Comparison of ENCODE assay signal across 23 cellular contexts in the genomic region with DNA sequence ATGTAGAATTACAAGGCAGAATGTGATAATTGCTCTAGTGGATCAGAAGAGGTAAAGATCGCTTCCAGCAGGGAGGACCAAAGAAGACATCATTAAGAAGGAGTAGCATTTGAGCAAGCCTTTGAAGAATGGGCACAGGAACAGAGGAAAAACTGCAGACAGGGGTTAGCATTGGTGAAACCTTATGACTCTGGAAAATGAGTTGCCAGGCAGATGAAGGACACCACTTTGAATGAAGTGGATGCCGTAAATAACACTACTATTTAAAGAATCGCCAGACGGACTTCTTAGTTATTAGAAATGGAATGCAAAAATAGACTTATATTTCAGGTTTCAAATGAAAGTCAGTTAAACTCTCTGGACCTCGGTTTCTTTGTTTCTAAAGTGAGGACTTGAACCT.
"Had no signal": no experiment of that assay in that cellular context is flagged by ENCODE, and none has a peak within 500 bp of the region (broad histone marks: within the 10 kb centered on the region; RNA-seq: fewer than 3 reads in every experiment).

No MANE protein-coding gene starts in this region.

- H3K4me1 ChIP-seq: breast epithelium, pancreas had no signal

- ATAC-seq: naive thymus-derived CD8-positive, alpha-beta T cell; pancreas; sciatic nerve; stimulated activated naive B cell treated with anti-CD40 and anti-IgM and Interleukin-4, amounts not matched to agents 10 μg/mL and 1 μg/mL and 100 μg/mL, for 72 hours had no signal

- H3K9me3 ChIP-seq: breast epithelium, neutrophil, pancreas, transverse colon, uterus had no signal

- H3K27ac ChIP-seq: breast epithelium, coronary artery, epithelial cell of prostate, neutrophil, pancreas, transverse colon, uterus, WERI-Rb-1 had no signal

- DNase-seq: activated CD4-positive, alpha-beta T cell treated with anti-CD3 and anti-CD28 coated beads, Interleukin-2, amount 50 U/mL, for 4 hours; activated CD4-positive, CD25-positive, alpha-beta regulatory T cell treated with anti-CD3 and anti-CD28 coated beads, Interleukin-2, amount 50 U/mL, for 72 hours; activated CD8-positive, alpha-beta memory T cell treated with anti-CD3 and anti-CD28 coated beads for 24 hours; activated CD8-positive, alpha-beta memory T cell treated with anti-CD3 and anti-CD28 coated beads, Interleukin-2, amount 50 U/mL, for 4 hours; activated naive CD4-positive, alpha-beta T cell treated with Interleukin-2 at 50 U/mL for 16 hours; activated naive CD8-positive, alpha-beta T cell treated with anti-CD3 and anti-CD28 coated beads for 36 hours; activated T-cell treated with anti-CD3 and anti-CD28 coated beads, Interleukin-2, amount 50 U/mL, for 24 hours; cerebellar nuclear complex; kidney; naive thymus-derived CD8-positive, alpha-beta T cell; pancreas; stimulated activated CD4-positive, alpha-beta T cell treated with anti-CD3 and anti-CD28 coated beads, Interleukin-2, amount 100 ng/mL, for 48 hours; stimulated activated CD8-positive, alpha-beta memory T cell treated with anti-CD3 and anti-CD28 coated beads, Interleukin-4, amount 100 ng/mL, for 48 hours; stimulated activated naive B cell treated with anti-CD40 and anti-IgM and Interleukin-4, amounts not matched to agents 10 μg/mL and 1 μg/mL and 100 μg/mL, for 72 hours; transverse colon; uterus; WERI-Rb-1 had no signal

- H3K4me3 ChIP-seq: breast epithelium, coronary artery, lung, pancreas, transverse colon, uterus had no signal

- H3K36me3 ChIP-seq: breast epithelium, neutrophil, pancreas, transverse colon, uterus, WERI-Rb-1 had no signal

- H3K27me3 ChIP-seq: breast epithelium, neutrophil, pancreas, transverse colon, uterus had no signal
